ENCODE assay signal across 8 cellular contexts in genomic region chr14:54722791-54723432, GRCh38.
A peak's percentile ranks its signal among the peaks of the same experiment; 100 is the strongest.
DNase-seq lines count a peak whose midpoint lies in the region; TF ChIP-seq lines count a peak whose summit lies in the region.

No MANE protein-coding gene starts in this region.

- H3K9me3 Mint-ChIP-seq in osteocyte (ENCODE audit: unreplicated experiment): peaks cover 6% of the 10 kb centered on the region

- H3K4me3 Mint-ChIP-seq in osteocyte (ENCODE audit: unreplicated experiment): no peak overlapping the region

- peaks cover 4% of the 10 kb centered on the region for H3K36me3 Mint-ChIP-seq in osteocyte (ENCODE audit: unreplicated experiment)

- peaks cover 10% of the 10 kb centered on the region for H3K4me1 Mint-ChIP-seq in osteocyte (ENCODE audit: unreplicated experiment)

- peak; percentile 15 for DNase-seq in DMS53 (lab: John Stamatoyannopoulos, UW)
- no peak for DNase-seq in DMS53 treated with DMSO at 0.1 percent for 48 hours (lab: John Stamatoyannopoulos, UW; ENCODE audit: unreplicated experiment)
- peak; percentile 21 for DNase-seq in LoVo (ENCODE audit: low spot score)
- DNase-seq in cerebellum (ENCODE audit: low spot score): peak; percentile 34
- DNase-seq in osteocyte (ENCODE audit: extremely low spot score, unreplicated experiment): no peak
- no peak for DNase-seq in stimulated activated CD4-positive, alpha-beta T cell treated with anti-CD3 and anti-CD28 coated beads, Interleukin-15, amount 100 ng/mL, for 24 hours
- DNase-seq in SHP77 (lab: John Stamatoyannopoulos, UW): no peak
- DNase-seq in putamen (ENCODE audit: low spot score): no peak

- peak; percentile 41 for TF ChIP-seq CTCF in osteocyte (IDR thresholded peaks at IDR 0.05)

- no peaks in the 10 kb centered on the region for H3K27me3 Mint-ChIP-seq in osteocyte (ENCODE audit: unreplicated experiment)

- H3K27ac Mint-ChIP-seq in osteocyte (ENCODE audit: unreplicated experiment): no peak overlapping the region

Comparison
In these comparisons a context has a peak if more than half of its experiments do, and no peak if none do; other contexts are left out.
1. DNase-seq: peak in DMS53 (single experiment), LoVo (single experiment) and cerebellum (single experiment); none in DMS53 treated with DMSO at 0.1 percent for 48 hours (single experiment), osteocyte (single experiment), stimulated activated CD4-positive, alpha-beta T cell treated with anti-CD3 and anti-CD28 coated beads, Interleukin-15, amount 100 ng/mL, for 24 hours (single experiment), SHP77 (0 of 2) and putamen (single experiment).